Comparison of ENCODE assay signal across 9 cellular contexts in genomic region chr2:75416420-75417342, GRCh38.
DNase-seq lines count a peak whose midpoint lies in the region; ATAC-seq and TF ChIP-seq lines count a peak whose summit lies in the region.
"Had no signal": no experiment of that assay in that cellular context is flagged by ENCODE, and none has a peak within 500 bp of the region (broad histone marks: within the 10 kb centered on the region; RNA-seq: fewer than 3 reads in every experiment).

No MANE protein-coding gene starts in this region.

- no peak overlapping the region for H2AFZ ChIP-seq in SU-DHL-6 (ENCODE audit: low read depth, low read length, severe bottlenecking)

- H4K20me1 ChIP-seq in SU-DHL-6 (ENCODE audit: low read depth, low read length), result no peaks in the 10 kb centered on the region

- H3F3A ChIP-seq in SU-DHL-6 (ENCODE audit: insufficient read depth), result no peaks in the 10 kb centered on the region

- TF ChIP-seq POLR2A in spleen (IDR thresholded peaks at IDR 0.05) (no peak), transverse colon (IDR thresholded peaks at IDR 0.05) (no peak)

- H3K4me1 ChIP-seq in spleen (peaks cover 0 to 7% (median 0%) of the 10 kb centered on the region in 6 donors), transverse colon (no peaks in the 10 kb centered on the region)

- H3K9me2 ChIP-seq in SU-DHL-6 (replicated peaks; ENCODE audit: insufficient read depth, low read length), result no peaks in the 10 kb centered on the region

- peak; percentile 84 for ATAC-seq in GM18907 (IDR thresholded peaks at IDR 0.05; ENCODE audit: unreplicated experiment)
- peak; percentile 70 for ATAC-seq in HG02798 (IDR thresholded peaks at IDR 0.05; ENCODE audit: poor library complexity, unreplicated experiment)

- H3K27me3 ChIP-seq in SU-DHL-6 (ENCODE audit: low read length), result no peaks in the 10 kb centered on the region
- H3K27me3 ChIP-seq in spleen (replicated peaks in 1 of 7), result no peaks in the 10 kb centered on the region
- no peaks in the 10 kb centered on the region for H3K27me3 ChIP-seq in transverse colon

- H3K9me3 ChIP-seq in SU-DHL-6 (ENCODE audit: insufficient read depth, low read length) (no peaks in the 10 kb centered on the region), spleen (peaks cover 0 to 3% (median 0%) of the 10 kb centered on the region in 8 donors), transverse colon (no peaks in the 10 kb centered on the region)

- no peak for TF ChIP-seq EP300 in transverse colon (IDR thresholded peaks at IDR 0.05; ENCODE audit: low read depth)

- in situ Hi-C loops in transverse colon (cut with MboI; ENCODE audit: low pct_ligation_motif_present in 1 of 4, low pct_unique_long_range_greater_than_20kb in 1 of 4, low sequenced_read_pairs in 3 of 4), result loop anchor here (25.0 kb wide), 3 partner anchors 329 to 504 kb away; no protein-coding TSS in a partner anchor

- intact Hi-C loops in spleen (cut with DNase I; ENCODE audit: low total_unique reads) (no loop called here), transverse colon (cut with DNase I; ENCODE audit: low total_unique reads) (no loop called here)

- 22 to 30% (median 27%) methylated on average over 5 of the region's 5 CpGs for WGBS in spleen, 5 donors
- 8 to 26% methylated on average over 2 to 5 of the region's 5 CpGs for WGBS in transverse colon (ENCODE audit: low coverage in 1 of 2), 2 donors

- H3K4me2 ChIP-seq in SU-DHL-6 (ENCODE audit: low read depth, low read length, poor library complexity, severe bottlenecking), result peak overlapping the region; percentile 16

- TF ChIP-seq CTCF in SU-DHL-6 (IDR thresholded peaks at IDR 0.05; ENCODE audit: insufficient read depth, low read length, poor library complexity, severe bottlenecking) (no peak), spleen (IDR thresholded peaks at IDR 0.05 in 8 of 11, conservative IDR thresholded peaks at IDR 0.05 in 3 of 11) (no peak), transverse colon (IDR thresholded peaks at IDR 0.05) (no peak)

- H3K36me3 ChIP-seq in SU-DHL-6 (ENCODE audit: low read length) (no peaks in the 10 kb centered on the region), spleen (no peaks in the 10 kb centered on the region), transverse colon (no peaks in the 10 kb centered on the region)

- H3K27ac ChIP-seq in SU-DHL-6 (ENCODE audit: low read depth, low read length) (no peak overlapping the region), spleen (peak overlapping the region in 6 of 8 donors; percentile 27 to 74 (median 58)), transverse colon (no peak overlapping the region)
- H3K27ac ChIP-seq: skin epidermis had no signal

- no peaks in the 10 kb centered on the region for H3K79me2 ChIP-seq in SU-DHL-6 (ENCODE audit: insufficient read depth, low read length)

- no peak for DNase-seq in spleen
- DNase-seq in hippocampal formation (lab: John Stamatoyannopoulos, UW), result no peak
- DNase-seq in stimulated activated CD4-positive, alpha-beta T cell treated with anti-CD3 and anti-CD28 coated beads, Interleukin-4, amount 100 ng/mL, for 4 hours, result no peak
- no peak for DNase-seq in transverse colon
- DNase-seq: IMR-90 had no signal

- no peak overlapping the region for H3K9ac ChIP-seq in SU-DHL-6 (ENCODE audit: low read length)

- no peak overlapping the region for H3K4me3 ChIP-seq in SU-DHL-6 (ENCODE audit: insufficient read depth, low read length, poor library complexity, severe bottlenecking)
- peak overlapping the region in 6 of 8 donors; percentile 14 to 58 (median 22) for H3K4me3 ChIP-seq in spleen
- H3K4me3 ChIP-seq in transverse colon, result no peak overlapping the region
- H3K4me3 ChIP-seq: skin epidermis had no signal

Comparison
In these comparisons a context has a peak if more than half of its experiments do, and no peak if none do; other contexts are left out.
1. H3K27ac ChIP-seq: peak in spleen (6 of 8); none in SU-DHL-6 (single experiment) and transverse colon (0 of 4).
2. H3K4me3 ChIP-seq: peak in spleen (6 of 8); none in SU-DHL-6 (single experiment) and transverse colon (0 of 4).